In genomic region chr6:87210979-87211378, GRCh38 we compare ENCODE assay signal across 12 cellular contexts. TPM values are rescaled to one million over a fixed set of nuclear protein-coding genes. Genes with fewer than 3 reads are reported as not detected.
DNase-seq lines count a peak whose midpoint lies in the region; ATAC-seq and TF ChIP-seq lines count a peak whose summit lies in the region.
"Had no signal": no experiment of that assay in that cellular context is flagged by ENCODE, and none has a peak within 500 bp of the region (broad histone marks: within the 10 kb centered on the region; RNA-seq: fewer than 3 reads in every experiment).

No MANE protein-coding gene starts in this region.

- H3K27ac ChIP-seq in HUES48 (ENCODE audit: low read depth, low read length) = peak overlapping the region; percentile 54
- H3K27ac ChIP-seq: sigmoid colon, VCaP had no signal

- H3K36me3 Mint-ChIP-seq in activated CD8-positive, alpha-beta T cell treated with anti-CD3 and anti-CD28 coated beads for 36 hours (ENCODE audit: low read depth) = peaks cover 34% of the 10 kb centered on the region
- H3K36me3 Mint-ChIP-seq in activated CD8-positive, alpha-beta T cell treated with anti-CD3 and anti-CD28 coated beads, Interleukin-2, amount 10 ng/mL, durations not matched to agents 7 days and 5 days (ENCODE audit: low read depth) = peaks cover 33% of the 10 kb centered on the region
- peaks cover 89% of the 10 kb centered on the region for H3K36me3 Mint-ChIP-seq in stimulated activated effector memory CD8-positive, alpha-beta T cell treated with anti-CD3 and anti-CD28 coated beads, Interleukin-12 subunit alpha, Interleukin-12 subunit beta, amount 100 ng/mL, for 72 hours

- CTCF ChIA-PET in activated CD8-positive, alpha-beta T cell treated with anti-CD3 and anti-CD28 coated beads for 36 hours (lab: Charles Lee) = interaction anchor here (1.4 kb wide), 1 partner anchor 64 kb away, joined by 4 read pairs; no protein-coding TSS in a partner anchor
- CTCF ChIA-PET in activated CD8-positive, alpha-beta T cell treated with anti-CD3 and anti-CD28 coated beads, Interleukin-2, amount 10 ng/mL, durations not matched to agents 7 days and 5 days (lab: Charles Lee) = no interaction called here

- H3K36me3 ChIP-seq in HUES48 (ENCODE audit: control insufficient read depth, insufficient read depth, low read length) = peaks cover 4% of the 10 kb centered on the region; the same call in 1 of the 2 replicates

- H3K9ac ChIP-seq in HUES48 (ENCODE audit: low read depth, low read length) = no peak overlapping the region

- no peaks in the 10 kb centered on the region for H3K27me3 ChIP-seq in HUES48 (ENCODE audit: control insufficient read depth, insufficient read depth, low read length)
- H3K27me3 ChIP-seq: sigmoid colon had no signal

- intact Hi-C loops in activated CD8-positive, alpha-beta T cell treated with anti-CD3 and anti-CD28 coated beads for 36 hours (cut with micrococcal nuclease) = no loop called here

- no peak overlapping the region for H3K4me3 Mint-ChIP-seq in activated CD8-positive, alpha-beta T cell treated with anti-CD3 and anti-CD28 coated beads for 36 hours
- H3K4me3 Mint-ChIP-seq in activated CD8-positive, alpha-beta T cell treated with anti-CD3 and anti-CD28 coated beads, Interleukin-2, amount 10 ng/mL, durations not matched to agents 7 days and 5 days = no peak overlapping the region
- peak overlapping the region; percentile 10 for H3K4me3 Mint-ChIP-seq in stimulated activated effector memory CD8-positive, alpha-beta T cell treated with anti-CD3 and anti-CD28 coated beads, Interleukin-12 subunit alpha, Interleukin-12 subunit beta, amount 100 ng/mL, for 72 hours

- TF ChIP-seq CTCF in activated CD8-positive, alpha-beta T cell treated with anti-CD3 and anti-CD28 coated beads for 36 hours (IDR thresholded peaks at IDR 0.05) = no peak

- no peaks in the 10 kb centered on the region for H3K9me3 ChIP-seq in HUES48 (ENCODE audit: control insufficient read depth, insufficient read depth, low read length)
- H3K9me3 ChIP-seq: sigmoid colon had no signal

- no peaks in the 10 kb centered on the region for H3K9me3 Mint-ChIP-seq in activated CD8-positive, alpha-beta T cell treated with anti-CD3 and anti-CD28 coated beads for 36 hours
- no peaks in the 10 kb centered on the region for H3K9me3 Mint-ChIP-seq in activated CD8-positive, alpha-beta T cell treated with anti-CD3 and anti-CD28 coated beads, Interleukin-2, amount 10 ng/mL, durations not matched to agents 7 days and 5 days (ENCODE audit: insufficient read depth)
- H3K9me3 Mint-ChIP-seq in stimulated activated effector memory CD8-positive, alpha-beta T cell treated with anti-CD3 and anti-CD28 coated beads, Interleukin-12 subunit alpha, Interleukin-12 subunit beta, amount 100 ng/mL, for 72 hours = no peaks in the 10 kb centered on the region

- peak; percentile 59 for DNase-seq in activated CD8-positive, alpha-beta T cell treated with anti-CD3 and anti-CD28 coated beads for 36 hours
- DNase-seq in activated CD8-positive, alpha-beta T cell treated with anti-CD3 and anti-CD28 coated beads, Interleukin-2, amount 10 ng/mL, durations not matched to agents 7 days and 5 days = no peak
- DNase-seq in stimulated activated effector memory CD8-positive, alpha-beta T cell treated with anti-CD3 and anti-CD28 coated beads, Interleukin-12 subunit alpha, Interleukin-12 subunit beta, amount 100 ng/mL, for 72 hours (ENCODE audit: low spot score in 2 of 2) = peak in 1 of 2 donors; percentile 60
- DNase-seq in activated CD8-positive, alpha-beta memory T cell treated with anti-CD3 and anti-CD28 coated beads for 24 hours = no peak
- no peak for DNase-seq in D341Med (ENCODE audit: low spot score)
- DNase-seq in NCI-H2171 (lab: John Stamatoyannopoulos, UW) = no peak
- DNase-seq: cortex of kidney, NCI-H2227 treated with DMSO at 0.1 percent for 48 hours, sigmoid colon had no signal

- H3K4me1 ChIP-seq in HUES48 (ENCODE audit: control insufficient read depth, insufficient read depth, low read length) = peaks cover 87% of the 10 kb centered on the region

- POLR2A ChIA-PET in activated CD8-positive, alpha-beta T cell treated with anti-CD3 and anti-CD28 coated beads for 36 hours (lab: Charles Lee) = no interaction called here
- POLR2A ChIA-PET in activated CD8-positive, alpha-beta T cell treated with anti-CD3 and anti-CD28 coated beads, Interleukin-2, amount 10 ng/mL, durations not matched to agents 7 days and 5 days (lab: Charles Lee) = no interaction called here

- peaks cover 76% of the 10 kb centered on the region for H3K4me1 Mint-ChIP-seq in activated CD8-positive, alpha-beta T cell treated with anti-CD3 and anti-CD28 coated beads for 36 hours (ENCODE audit: low read depth)
- peaks cover 19% of the 10 kb centered on the region for H3K4me1 Mint-ChIP-seq in activated CD8-positive, alpha-beta T cell treated with anti-CD3 and anti-CD28 coated beads, Interleukin-2, amount 10 ng/mL, durations not matched to agents 7 days and 5 days (ENCODE audit: low read depth)
- H3K4me1 Mint-ChIP-seq in stimulated activated effector memory CD8-positive, alpha-beta T cell treated with anti-CD3 and anti-CD28 coated beads, Interleukin-12 subunit alpha, Interleukin-12 subunit beta, amount 100 ng/mL, for 72 hours = peaks cover 65% of the 10 kb centered on the region

- H3K4me3 ChIP-seq in HUES48 (ENCODE audit: low read depth, low read length) = no peak overlapping the region
- H3K4me3 ChIP-seq: sigmoid colon had no signal

- ATAC-seq in activated CD8-positive, alpha-beta T cell treated with anti-CD3 and anti-CD28 coated beads for 36 hours = peak; percentile 97
- ATAC-seq in activated CD8-positive, alpha-beta T cell treated with anti-CD3 and anti-CD28 coated beads, Interleukin-2, amount 10 ng/mL, durations not matched to agents 7 days and 5 days = no peak
- ATAC-seq in HG02623 (IDR thresholded peaks at IDR 0.05; ENCODE audit: unreplicated experiment) = peak; percentile 94
- peak; percentile 100 for ATAC-seq in stimulated activated effector memory CD8-positive, alpha-beta T cell treated with anti-CD3 and anti-CD28 coated beads, Interleukin-12 subunit alpha, Interleukin-12 subunit beta, amount 100 ng/mL, for 72 hours

- no peaks in the 10 kb centered on the region for H3K27me3 Mint-ChIP-seq in activated CD8-positive, alpha-beta T cell treated with anti-CD3 and anti-CD28 coated beads for 36 hours
- H3K27me3 Mint-ChIP-seq in activated CD8-positive, alpha-beta T cell treated with anti-CD3 and anti-CD28 coated beads, Interleukin-2, amount 10 ng/mL, durations not matched to agents 7 days and 5 days (ENCODE audit: low read depth) = no peaks in the 10 kb centered on the region

- H3K27ac Mint-ChIP-seq in activated CD8-positive, alpha-beta T cell treated with anti-CD3 and anti-CD28 coated beads for 36 hours = peak overlapping the region; percentile 40
- no peak overlapping the region for H3K27ac Mint-ChIP-seq in activated CD8-positive, alpha-beta T cell treated with anti-CD3 and anti-CD28 coated beads, Interleukin-2, amount 10 ng/mL, durations not matched to agents 7 days and 5 days
- peak overlapping the region; percentile 72 for H3K27ac Mint-ChIP-seq in stimulated activated effector memory CD8-positive, alpha-beta T cell treated with anti-CD3 and anti-CD28 coated beads, Interleukin-12 subunit alpha, Interleukin-12 subunit beta, amount 100 ng/mL, for 72 hours

RNA-seq across cellular contexts. Expression of gene ZNF292, which starts 55.6 kb away (rescaled TPM):
- 10 to 100 TPM; 76.4 to 78.3 TPM for total RNA-seq in activated CD8-positive, alpha-beta T cell treated with anti-CD3 and anti-CD28 coated beads for 36 hours
- 10 to 100 TPM; 48.5 to 50.7 TPM for total RNA-seq in activated CD8-positive, alpha-beta T cell treated with anti-CD3 and anti-CD28 coated beads, Interleukin-2, amount 10 ng/mL, durations not matched to agents 7 days and 5 days
